19 cellular contexts compared by ENCODE assay signal in genomic region chr7:84190016-84190705, GRCh38. TPM values are rescaled to one million over a fixed set of nuclear protein-coding genes. Genes with fewer than 3 reads are reported as not detected.
DNase-seq lines count a peak whose midpoint lies in the region; ATAC-seq and TF ChIP-seq lines count a peak whose summit lies in the region.
"Had no signal": no experiment of that assay in that cellular context is flagged by ENCODE, and none has a peak within 500 bp of the region (broad histone marks: within the 10 kb centered on the region; RNA-seq: fewer than 3 reads in every experiment).

No MANE protein-coding gene starts in this region.

- intact Hi-C loops in Panc1 (cut with micrococcal nuclease; ENCODE audit: unreplicated experiment) (loop anchor here (10.0 kb wide), 1 partner anchor 225 kb away; no protein-coding TSS in a partner anchor), esophagus muscularis mucosa (cut with DNase I) (loop anchor here (5.0 to 10.0 kb wide), 2 partner anchors 213 to 835 kb away; no protein-coding TSS in a partner anchor)
- intact Hi-C loops in activated CD8-positive, alpha-beta T cell treated with anti-CD3 and anti-CD28 coated beads for 36 hours (cut with micrococcal nuclease) = no loop called here

- no peaks in the 10 kb centered on the region for H3K36me3 Mint-ChIP-seq in activated CD8-positive, alpha-beta T cell treated with anti-CD3 and anti-CD28 coated beads for 36 hours (ENCODE audit: low read depth)

- H3K9me3 ChIP-seq in Panc1 (ENCODE audit: control insufficient read depth, insufficient read depth, low read depth, low read length) (no peaks in the 10 kb centered on the region), esophagus muscularis mucosa (no peaks in the 10 kb centered on the region), neuron (ENCODE audit: low read length) (no peaks in the 10 kb centered on the region)
- H3K9me3 ChIP-seq: Peyer's patch had no signal

- CTCF ChIA-PET in Panc1 (lab: Charles Lee) = no interaction called here
- CTCF ChIA-PET in activated CD8-positive, alpha-beta T cell treated with anti-CD3 and anti-CD28 coated beads for 36 hours (lab: Charles Lee) = no interaction called here

- in situ Hi-C loops in Panc1 (cut with HindIII; ENCODE audit: low pct_unique_long_range_greater_than_20kb, low sequenced_read_pairs) = no loop called here

- 59% methylated on average over 1 of the region's 1 CpG for WGBS in esophagus muscularis mucosa

- POLR2A ChIA-PET in Panc1 (lab: Charles Lee) = no interaction called here
- POLR2A ChIA-PET in activated CD8-positive, alpha-beta T cell treated with anti-CD3 and anti-CD28 coated beads for 36 hours (lab: Charles Lee) = no interaction called here

- H3K9me3 Mint-ChIP-seq in activated CD8-positive, alpha-beta T cell treated with anti-CD3 and anti-CD28 coated beads for 36 hours = no peaks in the 10 kb centered on the region
- H3K9me3 Mint-ChIP-seq: activated T-cell treated with anti-CD3 and anti-CD28 coated beads, Interleukin-2, amount 50 U/mL, for 72 hours had no signal

- no TSS peak for BruUV-seq in Panc1 (replicated peaks; lab: Mats Ljungman, UMichigan)

- no peak overlapping the region for H2AFZ ChIP-seq in neuron (ENCODE audit: low read depth, low read length)

- H3K27ac ChIP-seq in Panc1 (ENCODE audit: low read length) (peak overlapping the region; percentile 69; the same call in 1 of the 2 replicates), esophagus muscularis mucosa (replicated peaks in 1 of 4) (peak overlapping the region; percentile 35 to 42 (median 38))
- H3K27ac ChIP-seq: Peyer's patch had no signal

- H3K4me3 Mint-ChIP-seq in activated CD8-positive, alpha-beta T cell treated with anti-CD3 and anti-CD28 coated beads for 36 hours = no peak overlapping the region
- H3K4me3 Mint-ChIP-seq: activated CD8-positive, alpha-beta T cell treated with anti-CD3 and anti-CD28 coated beads, Interleukin-2, amount 10 ng/mL, durations not matched to agents 7 days and 5 days; activated T-cell treated with anti-CD3 and anti-CD28 coated beads, Interleukin-2, amount 50 U/mL, for 72 hours had no signal

- H3K4me3 ChIP-seq in Panc1 (ENCODE audit: low read depth in 2 of 2, low read length in 2 of 2) = peak overlapping the region in 1 of 2 experiments; percentile 17; a peak in 1 of 4 replicates
- H3K4me3 ChIP-seq in esophagus muscularis mucosa = peak overlapping the region; percentile 13 to 63 (median 44)
- peak overlapping the region; percentile 34 for H3K4me3 ChIP-seq in neuron (ENCODE audit: low read length)
- H3K4me3 ChIP-seq: K562, Peyer's patch had no signal

- DNase-seq in ELR (ENCODE audit: low read depth) (peak; percentile 60), Panc1 (ENCODE audit: low read depth, low spot score) (no peak), esophagus muscularis mucosa (ENCODE audit: extremely low spot score) (no peak), kidney glomerular epithelial cell (lab: John Stamatoyannopoulos, UW) (no peak)
- no peak for DNase-seq in activated CD8-positive, alpha-beta T cell treated with anti-CD3 and anti-CD28 coated beads for 36 hours
- no peak for DNase-seq in activated naive CD4-positive, alpha-beta T cell treated with anti-CD3 and anti-CD28 coated beads, Interleukin-2, amount 50 U/mL, for 16 hours
- DNase-seq: activated CD8-positive, alpha-beta T cell treated with anti-CD3 and anti-CD28 coated beads, Interleukin-2, amount 10 ng/mL, durations not matched to agents 7 days and 5 days; activated T-cell treated with anti-CD3 and anti-CD28 coated beads, Interleukin-2, amount 50 U/mL, for 72 hours; C1 segment of cervical spinal cord; midbrain; NCI-H1105; NCI-H2171 treated with DMSO at 0.1 percent for 48 hours; NCI-H82; Peyer's patch; stimulated activated CD4-positive, alpha-beta T cell treated with anti-CD3 and anti-CD28 coated beads, Interleukin-4, amount 100 ng/mL, for 24 hours; stimulated activated CD8-positive, alpha-beta memory T cell treated with anti-CD3 and anti-CD28 coated beads, Interleukin-4, amount 100 ng/mL, for 48 hours had no signal

- TF ChIP-seq EP300 in esophagus muscularis mucosa (IDR thresholded peaks at IDR 0.05) = no peak

- ATAC-seq in Panc1 = no peak
- ATAC-seq in GM21786 (IDR thresholded peaks at IDR 0.05; ENCODE audit: unreplicated experiment) = no peak
- no peak for ATAC-seq in activated CD8-positive, alpha-beta T cell treated with anti-CD3 and anti-CD28 coated beads for 36 hours
- ATAC-seq: activated CD8-positive, alpha-beta T cell treated with anti-CD3 and anti-CD28 coated beads, Interleukin-2, amount 10 ng/mL, durations not matched to agents 7 days and 5 days; activated T-cell treated with anti-CD3 and anti-CD28 coated beads, Interleukin-2, amount 50 U/mL, for 72 hours; K562 had no signal

- H3K36me3 ChIP-seq in Panc1 (ENCODE audit: control insufficient read depth, insufficient read depth, low read length) (no peaks in the 10 kb centered on the region), esophagus muscularis mucosa (no peaks in the 10 kb centered on the region), neuron (ENCODE audit: insufficient read depth, low read length) (peaks cover 1% of the 10 kb centered on the region)
- H3K36me3 ChIP-seq: Peyer's patch had no signal

- no peaks in the 10 kb centered on the region for H3K27me3 ChIP-seq in Panc1 (ENCODE audit: control insufficient read depth, insufficient read depth, low read length)
- no peaks in the 10 kb centered on the region for H3K27me3 ChIP-seq in esophagus muscularis mucosa
- no peaks in the 10 kb centered on the region for H3K27me3 ChIP-seq in neuron (ENCODE audit: insufficient read depth, low read length)
- H3K27me3 ChIP-seq: Peyer's patch had no signal

- peaks cover 24% of the 10 kb centered on the region; the same call in 1 of the 2 replicates for H3K4me1 ChIP-seq in Panc1 (ENCODE audit: control insufficient read depth, insufficient read depth, low read length)
- H3K4me1 ChIP-seq in esophagus muscularis mucosa = peaks cover 3 to 50% (median 37%) of the 10 kb centered on the region in 4 donors
- peaks cover 29% of the 10 kb centered on the region for H3K4me1 ChIP-seq in neuron (ENCODE audit: insufficient read depth, low read length)
- H3K4me1 ChIP-seq: Peyer's patch had no signal

- no peak overlapping the region for H3K27ac Mint-ChIP-seq in activated CD8-positive, alpha-beta T cell treated with anti-CD3 and anti-CD28 coated beads for 36 hours
- H3K27ac Mint-ChIP-seq: activated CD8-positive, alpha-beta T cell treated with anti-CD3 and anti-CD28 coated beads, Interleukin-2, amount 10 ng/mL, durations not matched to agents 7 days and 5 days; activated T-cell treated with anti-CD3 and anti-CD28 coated beads, Interleukin-2, amount 50 U/mL, for 72 hours had no signal

- H3K4me1 Mint-ChIP-seq in activated CD8-positive, alpha-beta T cell treated with anti-CD3 and anti-CD28 coated beads for 36 hours (ENCODE audit: low read depth) = peaks cover 29% of the 10 kb centered on the region

- TF ChIP-seq POLR2A in esophagus muscularis mucosa (IDR thresholded peaks at IDR 0.05; ENCODE audit: low read depth) = no peak

- TF ChIP-seq CTCF in Panc1 (IDR thresholded peaks at IDR 0.05) (no peak), esophagus muscularis mucosa (IDR thresholded peaks at IDR 0.05) (no peak)
- no peak for TF ChIP-seq CTCF in activated CD8-positive, alpha-beta T cell treated with anti-CD3 and anti-CD28 coated beads for 36 hours (IDR thresholded peaks at IDR 0.05)

- H3K27me3 Mint-ChIP-seq in activated CD8-positive, alpha-beta T cell treated with anti-CD3 and anti-CD28 coated beads for 36 hours = peaks cover 1% of the 10 kb centered on the region

RNA-seq across cellular contexts. Expression of gene SEMA3A, which starts 4.4 kb away (rescaled TPM):
- total RNA-seq in Panc1 (2021; ENCODE audit: unreplicated experiment) (43.3 TPM), esophagus muscularis mucosa (10 to 100 TPM; 27.8 to 39.0 (median 34.5) TPM)
- 16.7 TPM for polyA plus RNA-seq in Panc1 (2012; ENCODE audit: insufficient read length)
- 1 to 10 TPM; 1.2 to 1.7 TPM for total RNA-seq in activated CD8-positive, alpha-beta T cell treated with anti-CD3 and anti-CD28 coated beads for 36 hours

Comparison
In these comparisons a context has a peak if more than half of its experiments do, and no peak if none do; other contexts are left out.
1. RNA of gene SEMA3A, which starts 4.4 kb away (total RNA-seq): 43.3 TPM in Panc1 (single experiment) and 27.8 to 39.0 TPM in esophagus muscularis mucosa; 1.2 to 1.7 TPM in activated CD8-positive, alpha-beta T cell treated with anti-CD3 and anti-CD28 coated beads for 36 hours; every median in the first group is over 10 times any median in the second.